1 cellular context compared by ENCODE assay signal in genomic region chr14:103855734-103856095, GRCh38.
TF ChIP-seq lines count a peak whose summit lies in the region.

No MANE protein-coding gene starts in this region.

TF ChIP-seq in GM23338, 12 proteins besides CTCF, POLR2A, EP300 and RAD21 (continued from another document):
- no peak for TF ChIP-seq REST (IDR thresholded peaks at IDR 0.05; ENCODE audit: unreplicated experiment)
- TF ChIP-seq CREB1 (CRISPR knock-in tag; IDR thresholded peaks at IDR 0.05; ENCODE audit: low read depth): no peak
- no peak for TF ChIP-seq EZH2 (IDR thresholded peaks at IDR 0.05; ENCODE audit: low read depth, unreplicated experiment)
- TF ChIP-seq EZH2phosphoT487 (IDR thresholded peaks at IDR 0.05; ENCODE audit: unreplicated experiment): no peak
- TF ChIP-seq ZNF331 (CRISPR knock-in tag; IDR thresholded peaks at IDR 0.05; ENCODE audit: low read depth): no peak
- TF ChIP-seq ETS1 (IDR thresholded peaks at IDR 0.05): no peak
- TF ChIP-seq JUNB (IDR thresholded peaks at IDR 0.05; ENCODE audit: unreplicated experiment): no peak
- no peak for TF ChIP-seq ZNF114 (CRISPR knock-in tag; IDR thresholded peaks at IDR 0.05)
- no peak for TF ChIP-seq ZNF462 (CRISPR knock-in tag; IDR thresholded peaks at IDR 0.05)
- no peak for TF ChIP-seq NANOG (IDR thresholded peaks at IDR 0.05; ENCODE audit: borderline replicate concordance)
